ENCODE assay signal across 8 cellular contexts in genomic region chr3:34106879-34107278, GRCh38.
DNase-seq lines count a peak whose midpoint lies in the region; ATAC-seq and TF ChIP-seq lines count a peak whose summit lies in the region.

No MANE protein-coding gene starts in this region.

- H3K9me2 ChIP-seq in PC-9 (ENCODE audit: insufficient read depth), result no peaks in the 10 kb centered on the region

- H4K20me1 ChIP-seq in PC-9 (ENCODE audit: insufficient read depth), result no peaks in the 10 kb centered on the region

- H3K36me3 ChIP-seq in PC-9 (ENCODE audit: low read depth), result no peaks in the 10 kb centered on the region
- no peaks in the 10 kb centered on the region for H3K36me3 ChIP-seq in heart right ventricle

- CTCF ChIA-PET in PC-9 (lab: Charles Lee), result no interaction called here

- H2AFZ ChIP-seq in PC-9, result no peak overlapping the region

- DNase-seq in PC-9, result no peak
- DNase-seq in hepatic stellate cell (ENCODE audit: low spot score), result peak; percentile 6
- no peak for DNase-seq in activated effector memory CD4-positive, alpha-beta T cell treated with Interleukin-2 at 50 U/mL for 16 hours
- DNase-seq in NCI-H187 treated with DMSO at 0.1 percent for 48 hours (lab: John Stamatoyannopoulos, UW), result no peak
- DNase-seq in heart right ventricle, result no peak

- no TSS peak for BruUV-seq in PC-9 (replicated peaks; lab: Mats Ljungman, UMichigan)

- H3K4me3 ChIP-seq in PC-9 (no peak overlapping the region), heart right ventricle (no peak overlapping the region)

- peak; percentile 44 for ATAC-seq in GM18870 (IDR thresholded peaks at IDR 0.05; ENCODE audit: unreplicated experiment)
- ATAC-seq in HG03280 (IDR thresholded peaks at IDR 0.05; ENCODE audit: unreplicated experiment), result peak; percentile 51
- ATAC-seq in heart right ventricle, result no peak

- H3K27ac ChIP-seq in C4-2B, result no peak overlapping the region
- H3K27ac ChIP-seq in PC-9, result no peak overlapping the region
- no peak overlapping the region for H3K27ac ChIP-seq in heart right ventricle

- H3K9me3 ChIP-seq in PC-9 (ENCODE audit: insufficient read depth, low read depth) (no peaks in the 10 kb centered on the region), heart right ventricle (no peaks in the 10 kb centered on the region)

- peak; percentile 76 for TF ChIP-seq CTCF in C4-2B (conservative IDR thresholded peaks at IDR 0.05)
- TF ChIP-seq CTCF in PC-9 (conservative IDR thresholded peaks at IDR 0.05), result peak; percentile 39; the same call in 1 of the 2 replicates
- peak in 4 of 9 donors; percentile 26 to 53 (median 28) for TF ChIP-seq CTCF in heart right ventricle (IDR thresholded peaks at IDR 0.05)

- H3K27me3 ChIP-seq in PC-9 (ENCODE audit: insufficient read depth, low read depth) (no peaks in the 10 kb centered on the region), heart right ventricle (peaks cover 0 to 4% (median 0%) of the 10 kb centered on the region in 7 donors)

- H3K79me2 ChIP-seq in PC-9 (ENCODE audit: low read depth), result no peaks in the 10 kb centered on the region

- H3K4me2 ChIP-seq in PC-9, result no peak overlapping the region

- H3K4me1 ChIP-seq in PC-9 (replicated peaks; ENCODE audit: insufficient read depth) (no peaks in the 10 kb centered on the region), heart right ventricle (peaks cover 0 to 9% (median 0%) of the 10 kb centered on the region in 9 donors)

- intact Hi-C loops in PC-9 (cut with micrococcal nuclease; ENCODE audit: unreplicated experiment), result no loop called here
- intact Hi-C loops in heart right ventricle (cut with DNase I), result no loop called here

- no peaks in the 10 kb centered on the region for H3F3A ChIP-seq in PC-9 (ENCODE audit: insufficient read depth, low read depth)

- 48 to 58% methylated on average over 2 of the region's 2 CpGs for WGBS in heart right ventricle, 2 donors

- POLR2A ChIA-PET in PC-9 (lab: Charles Lee; ENCODE audit: unreplicated experiment), result no interaction called here

Comparison
In these comparisons a context has a peak if more than half of its experiments do, and no peak if none do; other contexts are left out.
1. ATAC-seq: peak in GM18870 (single experiment) and HG03280 (single experiment); none in heart right ventricle (0 of 8).